In genomic region chr22:24819487-24819886, GRCh38 we compare ENCODE assay signal across 25 cellular contexts. TPM values are rescaled to one million over a fixed set of nuclear protein-coding genes. Genes with fewer than 3 reads are reported as not detected.
DNase-seq lines count a peak whose midpoint lies in the region; ATAC-seq and TF ChIP-seq lines count a peak whose summit lies in the region.
"Had no signal": no experiment of that assay in that cellular context is flagged by ENCODE, and none has a peak within 500 bp of the region (broad histone marks: within the 10 kb centered on the region; RNA-seq: fewer than 3 reads in every experiment).

No MANE protein-coding gene starts in this region.

- H3K4me3 ChIP-seq in HCT116 (replicated peaks in 1 of 2; ENCODE audit: low read depth in 1 of 2, low read length in 2 of 2) (no peak overlapping the region), hepatocyte (no peak overlapping the region), mucosa of rectum (ENCODE audit: low read length in 2 of 2) (no peak overlapping the region)
- H3K4me3 ChIP-seq: MG63, SJCRH30 had no signal

- H3K9me3 ChIP-seq in HCT116 (ENCODE audit: control insufficient read depth in 1 of 2, insufficient read depth in 1 of 2, low read depth in 1 of 2, low read length in 2 of 2): no peaks in the 10 kb centered on the region
- H3K9me3 ChIP-seq in hepatocyte (ENCODE audit: low read depth): no peaks in the 10 kb centered on the region
- no peaks in the 10 kb centered on the region for H3K9me3 ChIP-seq in mucosa of rectum (ENCODE audit: control insufficient read depth in 2 of 2, low read length in 2 of 2)
- H3K9me3 ChIP-seq: SJCRH30 had no signal

- 46% methylated on average over 2 of the region's 2 CpGs for WGBS in hepatocyte (ENCODE audit: low lambda C conversion rate, missing lambda C conversion rate)

- DNase-seq in NCI-H2171 treated with DMSO at 0.1 percent for 48 hours (lab: John Stamatoyannopoulos, UW) (peak; percentile 12), NCI-H2171 (lab: John Stamatoyannopoulos, UW) (no peak), HCT116 (ENCODE audit: low read depth, low spot score) (no peak), hepatocyte (ENCODE audit: low spot score) (no peak)
- DNase-seq: 8988T; AML-193; CD8-positive, alpha-beta memory T cell; DMS153; GOT3; NCI-H1417 treated with DMSO at 0.1 percent for 48 hours; NCI-H187; NCI-H2227 treated with DMSO at 0.1 percent for 48 hours; NCI-H524; NCI-H82; SJCRH30 had no signal

- H3K36me3 Mint-ChIP-seq in stimulated activated memory B cell treated with anti-CD40 and anti-IgM and Interleukin-4, amounts not matched to agents 10 μg/mL and 1 μg/mL and 100 μg/mL, for 72 hours: no peaks in the 10 kb centered on the region

- TF ChIP-seq CTCF in HCT116 (IDR thresholded peaks at IDR 0.05 in 2 of 3, conservative IDR thresholded peaks at IDR 0.05 in 1 of 3; ENCODE audit: borderline replicate concordance in 1 of 3, insufficient read depth in 1 of 3, low read depth in 2 of 3, low read length in 2 of 3): no peak
- TF ChIP-seq CTCF in hepatocyte (IDR thresholded peaks at IDR 0.05; ENCODE audit: poor library complexity): no peak

- RAD21 ChIA-PET in HCT116 (lab: Charles Lee; ENCODE audit: low non-redundant PET in 1 of 2, low total read pairs in 2 of 2, uncharacterized antibody in 2 of 2, unreplicated experiment in 2 of 2): no interaction called here

- POLR2A ChIA-PET in HCT116 (lab: Charles Lee): no interaction called here

- H3K36me3 ChIP-seq in HCT116 (ENCODE audit: control insufficient read depth in 1 of 2, insufficient read depth in 2 of 2, low read length in 2 of 2) (no peaks in the 10 kb centered on the region), hepatocyte (replicated peaks; ENCODE audit: insufficient read depth, low read depth) (no peaks in the 10 kb centered on the region), mucosa of rectum (ENCODE audit: control insufficient read depth in 2 of 2, insufficient read depth in 2 of 2, low read length in 2 of 2) (no peaks in the 10 kb centered on the region)
- H3K36me3 ChIP-seq: MG63, SJCRH30 had no signal

- H2AFZ ChIP-seq in HCT116 (ENCODE audit: low read depth, low read length, poor library complexity, severe bottlenecking): no peak overlapping the region
- no peak overlapping the region for H2AFZ ChIP-seq in hepatocyte

- intact Hi-C loops in HCT116 (cut with micrococcal nuclease): no loop called here

- H3K9me3 Mint-ChIP-seq in stimulated activated memory B cell treated with anti-CD40 and anti-IgM and Interleukin-4, amounts not matched to agents 10 μg/mL and 1 μg/mL and 100 μg/mL, for 72 hours: peaks cover 12% of the 10 kb centered on the region

- H3K4me1 Mint-ChIP-seq in stimulated activated memory B cell treated with anti-CD40 and anti-IgM and Interleukin-4, amounts not matched to agents 10 μg/mL and 1 μg/mL and 100 μg/mL, for 72 hours: no peaks in the 10 kb centered on the region

- H3K4me3 Mint-ChIP-seq in stimulated activated memory B cell treated with anti-CD40 and anti-IgM and Interleukin-4, amounts not matched to agents 10 μg/mL and 1 μg/mL and 100 μg/mL, for 72 hours: no peak overlapping the region
- H3K4me3 Mint-ChIP-seq: CD8-positive, alpha-beta memory T cell had no signal

- no peak overlapping the region for H3K27ac Mint-ChIP-seq in stimulated activated memory B cell treated with anti-CD40 and anti-IgM and Interleukin-4, amounts not matched to agents 10 μg/mL and 1 μg/mL and 100 μg/mL, for 72 hours
- H3K27ac Mint-ChIP-seq: CD8-positive, alpha-beta memory T cell had no signal

- H3K27me3 ChIP-seq in HCT116 (ENCODE audit: insufficient read depth, low read length): no peaks in the 10 kb centered on the region
- H3K27me3 ChIP-seq in hepatocyte: no peaks in the 10 kb centered on the region
- H3K27me3 ChIP-seq in mucosa of rectum (ENCODE audit: control insufficient read depth in 2 of 2, insufficient read depth in 2 of 2, low read length in 2 of 2): no peaks in the 10 kb centered on the region
- H3K27me3 ChIP-seq: SJCRH30 had no signal

- no peak overlapping the region for H3K9ac ChIP-seq in HCT116 (ENCODE audit: low read length)
- H3K9ac ChIP-seq in mucosa of rectum (ENCODE audit: low read depth in 1 of 2, low read length in 2 of 2): peak overlapping the region in 1 of 2 donors; percentile 32

- CTCF ChIA-PET in HCT116 (lab: Charles Lee): no interaction called here

- H3K9me2 ChIP-seq in HCT116 (ENCODE audit: insufficient read depth) (no peaks in the 10 kb centered on the region), hepatocyte (replicated peaks; ENCODE audit: insufficient read depth) (no peaks in the 10 kb centered on the region)

- H3K79me2 ChIP-seq in HCT116 (ENCODE audit: insufficient read depth, low read length) (no peaks in the 10 kb centered on the region), hepatocyte (no peaks in the 10 kb centered on the region)

- H3K27me3 Mint-ChIP-seq in stimulated activated memory B cell treated with anti-CD40 and anti-IgM and Interleukin-4, amounts not matched to agents 10 μg/mL and 1 μg/mL and 100 μg/mL, for 72 hours: peaks cover 9% of the 10 kb centered on the region

- H3K27ac ChIP-seq in HCT116 (ENCODE audit: low read depth, low read length) (no peak overlapping the region), hepatocyte (peak overlapping the region; percentile 60), mucosa of rectum (ENCODE audit: low read depth in 2 of 2, low read length in 2 of 2) (peak overlapping the region; percentile 74 to 78)
- H3K27ac ChIP-seq: SJCRH30 had no signal

- BruUV-seq in HCT116 (replicated peaks; lab: Mats Ljungman, UMichigan): no TSS peak

- no peak for TF ChIP-seq POLR2A in HCT116 (IDR thresholded peaks at IDR 0.05; ENCODE audit: borderline replicate concordance, extremely low read depth, insufficient read depth, insufficient read length)

- no peak for ATAC-seq in HCT116
- no peak for ATAC-seq in HG02763 (IDR thresholded peaks at IDR 0.05; ENCODE audit: unreplicated experiment)
- ATAC-seq in GM21619 (IDR thresholded peaks at IDR 0.05; ENCODE audit: unreplicated experiment): no peak
- ATAC-seq in stimulated activated memory B cell treated with anti-CD40 and anti-IgM and Interleukin-4, amounts not matched to agents 10 μg/mL and 1 μg/mL and 100 μg/mL, for 72 hours: no peak
- ATAC-seq: Panc1 had no signal

- peaks cover 13 to 15% of the 10 kb centered on the region in 2 experiments; a peak in 3 of 4 replicates for H3K4me1 ChIP-seq in HCT116 (ENCODE audit: control insufficient read depth in 1 of 2, insufficient read depth in 2 of 2, low read length in 2 of 2)
- peaks cover 7% of the 10 kb centered on the region for H3K4me1 ChIP-seq in hepatocyte (ENCODE audit: insufficient read depth)
- peaks cover 10 to 19% of the 10 kb centered on the region in 2 donors for H3K4me1 ChIP-seq in mucosa of rectum (ENCODE audit: control insufficient read depth in 2 of 2, insufficient read depth in 2 of 2, low read length in 2 of 2)
- H3K4me1 ChIP-seq: SJCRH30 had no signal

- H4K20me1 ChIP-seq in HCT116 (ENCODE audit: insufficient read depth) (no peaks in the 10 kb centered on the region), hepatocyte (ENCODE audit: insufficient read depth, poor library complexity, severe bottlenecking) (no peaks in the 10 kb centered on the region)

- peak overlapping the region; percentile 44 for H3K4me2 ChIP-seq in HCT116 (ENCODE audit: low read length)
- H3K4me2 ChIP-seq in hepatocyte: no peak overlapping the region

- TF ChIP-seq RAD21 in HCT116 (IDR thresholded peaks at IDR 0.05; ENCODE audit: low read depth): no peak

TF ChIP-seq in HCT116, 20 proteins besides CTCF, POLR2A, EP300 and RAD21 (continues in another document):
- no peak for TF ChIP-seq REST (IDR thresholded peaks at IDR 0.05; ENCODE audit: low read depth)
- no peak for TF ChIP-seq SRF (IDR thresholded peaks at IDR 0.05; ENCODE audit: low read depth)
- no peak for TF ChIP-seq CBX3 (IDR thresholded peaks at IDR 0.05; ENCODE audit: low read depth)
- TF ChIP-seq FOSL1 (IDR thresholded peaks at IDR 0.05; ENCODE audit: low read depth): no peak
- TF ChIP-seq EZH2phosphoT487 (IDR thresholded peaks at IDR 0.05; ENCODE audit: borderline replicate concordance): no peak
- no peak for TF ChIP-seq EZH2 (IDR thresholded peaks at IDR 0.05)
- TF ChIP-seq ELF1 (IDR thresholded peaks at IDR 0.05; ENCODE audit: borderline replicate concordance, low read depth): no peak
- no peak for TF ChIP-seq JUND (IDR thresholded peaks at IDR 0.05)
- no peak for TF ChIP-seq EGR1 (IDR thresholded peaks at IDR 0.05; ENCODE audit: low read depth)
- no peak for TF ChIP-seq SIN3A (IDR thresholded peaks at IDR 0.05; ENCODE audit: low read depth)
- no peak for TF ChIP-seq CEBPB (IDR thresholded peaks at IDR 0.05; ENCODE audit: low read depth)

RNA-seq across cellular contexts. Expression of gene SGSM1, which starts 13.5 kb away (rescaled TPM):
- 5.1 TPM for total RNA-seq in HCT116 (2021; ENCODE audit: unreplicated experiment)
- 4.2 and 4.5 TPM in 2 replicates for polyA plus RNA-seq in HCT116 (2012)
- 3.1 and 3.5 TPM in 2 replicates for total RNA-seq in hepatocyte
- polyA plus RNA-seq in hepatocyte: 1.7 TPM in 2 replicates
- total RNA-seq: G401, LHCN-M2, SJCRH30 had no signal
- polyA plus RNA-seq: AG04450 had no signal

RNA-seq across cellular contexts. Expression of gene PIWIL3, which starts 45.0 kb away (rescaled TPM):
- total RNA-seq in HCT116 (2021; ENCODE audit: unreplicated experiment): not detected
- not detected in 2 replicates for polyA plus RNA-seq in HCT116 (2012)
- 0.12 TPM in 1 of 2 replicates, not detected in the other for total RNA-seq in hepatocyte
- not detected in 2 replicates for polyA plus RNA-seq in hepatocyte
- total RNA-seq: Calu3; CD8-positive, alpha-beta memory T cell; G401; LHCN-M2 had no signal
- polyA plus RNA-seq: CD8-positive, alpha-beta memory T cell had no signal
